ENCODE assay signal across 11 cellular contexts in the genomic region with DNA sequence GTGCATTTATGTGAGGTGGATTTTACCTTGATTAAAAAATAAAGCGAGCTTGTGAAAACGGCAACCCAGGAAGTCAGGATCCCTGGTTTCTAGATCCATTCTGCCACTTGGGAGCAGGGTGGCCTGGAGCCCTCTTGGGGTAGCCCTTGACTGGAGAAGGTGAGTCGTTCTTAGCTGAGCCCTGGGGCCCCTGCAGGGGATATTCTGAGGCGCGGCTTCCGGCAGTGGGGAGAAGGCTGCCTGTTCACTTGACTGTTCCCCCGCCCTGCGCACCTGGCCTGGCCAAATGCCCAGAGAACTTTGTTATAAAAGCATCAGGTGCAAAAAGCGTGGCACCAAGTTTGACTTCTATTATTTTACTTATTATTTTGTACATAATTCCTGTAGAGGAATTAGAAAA.
A peak's percentile ranks its signal among the peaks of the same experiment; 100 is the strongest.
DNase-seq lines count a peak whose midpoint lies in the region; ATAC-seq and TF ChIP-seq lines count a peak whose summit lies in the region.
"Had no signal": no experiment of that assay in that cellular context is flagged by ENCODE, and none has a peak within 500 bp of the region (broad histone marks: within the 10 kb centered on the region; RNA-seq: fewer than 3 reads in every experiment).

No MANE protein-coding gene starts in this region.

- H3K4me3 Mint-ChIP-seq in GM23338, result no peak overlapping the region
- H3K4me3 Mint-ChIP-seq in endodermal cell, result no peak overlapping the region
- H3K4me3 Mint-ChIP-seq in activated naive CD8-positive, alpha-beta T cell treated with anti-CD3 and anti-CD28 coated beads, Interleukin-2, amount 50 U/mL, for 24 hours, result no peak overlapping the region
- H3K4me3 Mint-ChIP-seq: stimulated activated naive CD8-positive, alpha-beta T cell treated with anti-CD3 and anti-CD28 coated beads, Interleukin-15, amount 100 ng/mL, for 72 hours had no signal

- H3K36me3 ChIP-seq in GM23338 (ENCODE audit: insufficient read depth) (no peaks in the 10 kb centered on the region), endodermal cell (ENCODE audit: control insufficient read depth, insufficient read depth, low read length) (no peaks in the 10 kb centered on the region)

- intact Hi-C loops in sciatic nerve (cut with DNase I) (no loop called here), posterior vena cava (cut with DNase I) (loop anchor here in 1 of 2 donors (2.0 kb wide), 1 partner anchor 54 kb away; no protein-coding TSS in a partner anchor)

- no peaks in the 10 kb centered on the region for H3K9me2 ChIP-seq in GM23338 (ENCODE audit: insufficient read depth)

- H4K20me1 ChIP-seq in GM23338 (replicated peaks; ENCODE audit: insufficient read depth), result no peaks in the 10 kb centered on the region

- H3K79me2 ChIP-seq in GM23338 (replicated peaks; ENCODE audit: insufficient read depth), result no peaks in the 10 kb centered on the region

- H3K27me3 Mint-ChIP-seq in GM23338 (ENCODE audit: insufficient read depth, low read depth, poor library complexity) (peaks cover 3% of the 10 kb centered on the region), endodermal cell (ENCODE audit: insufficient read depth) (no peaks in the 10 kb centered on the region)
- H3K27me3 Mint-ChIP-seq in activated naive CD8-positive, alpha-beta T cell treated with anti-CD3 and anti-CD28 coated beads, Interleukin-2, amount 50 U/mL, for 24 hours, result peaks cover 3% of the 10 kb centered on the region
- H3K27me3 Mint-ChIP-seq: stimulated activated naive CD8-positive, alpha-beta T cell treated with anti-CD3 and anti-CD28 coated beads, Interleukin-15, amount 100 ng/mL, for 72 hours had no signal

- no peak overlapping the region for H3K27ac Mint-ChIP-seq in GM23338
- H3K27ac Mint-ChIP-seq in endodermal cell, result no peak overlapping the region
- H3K27ac Mint-ChIP-seq in activated naive CD8-positive, alpha-beta T cell treated with anti-CD3 and anti-CD28 coated beads, Interleukin-2, amount 50 U/mL, for 24 hours, result no peak overlapping the region
- H3K27ac Mint-ChIP-seq: stimulated activated naive CD8-positive, alpha-beta T cell treated with anti-CD3 and anti-CD28 coated beads, Interleukin-15, amount 100 ng/mL, for 72 hours had no signal

- WGBS in endodermal cell (ENCODE audit: insufficient coverage in 1 of 2, insufficient read length in 1 of 2), 2 experiments, result 82 to 87% methylated on average over 6 to 9 of the region's 9 CpGs

- H3K4me1 Mint-ChIP-seq in GM23338 (peaks cover 4% of the 10 kb centered on the region; the same call in 1 of the 3 replicates), endodermal cell (no peaks in the 10 kb centered on the region)
- no peaks in the 10 kb centered on the region for H3K4me1 Mint-ChIP-seq in activated naive CD8-positive, alpha-beta T cell treated with anti-CD3 and anti-CD28 coated beads, Interleukin-2, amount 50 U/mL, for 24 hours
- H3K4me1 Mint-ChIP-seq: stimulated activated naive CD8-positive, alpha-beta T cell treated with anti-CD3 and anti-CD28 coated beads, Interleukin-15, amount 100 ng/mL, for 72 hours had no signal

- H3K27ac ChIP-seq in GM23338 (ENCODE audit: low read depth) (no peak overlapping the region), endodermal cell (ENCODE audit: low read depth, low read length) (no peak overlapping the region)

- H3K4me1 ChIP-seq in GM23338 (ENCODE audit: insufficient read depth) (no peaks in the 10 kb centered on the region), endodermal cell (ENCODE audit: control insufficient read depth, insufficient read depth, low read length) (no peaks in the 10 kb centered on the region)

- no peak for DNase-seq in GM23338 (ENCODE audit: low spot score)
- DNase-seq in NCI-H345 (lab: John Stamatoyannopoulos, UW), result peak; percentile 77
- DNase-seq in endodermal cell, result peak; percentile 40
- peak; percentile 52 for DNase-seq in sciatic nerve (ENCODE audit: low spot score)
- DNase-seq in activated naive CD8-positive, alpha-beta T cell treated with anti-CD3 and anti-CD28 coated beads, Interleukin-2, amount 50 U/mL, for 24 hours, result no peak
- DNase-seq in posterior vena cava (ENCODE audit: low spot score), result no peak
- DNase-seq: activated naive CD4-positive, alpha-beta T cell; C1 segment of cervical spinal cord; stimulated activated naive CD8-positive, alpha-beta T cell treated with anti-CD3 and anti-CD28 coated beads, Interleukin-15, amount 100 ng/mL, for 72 hours had no signal

- H3K9me3 ChIP-seq in endodermal cell (ENCODE audit: control insufficient read depth, low read length), result no peaks in the 10 kb centered on the region

- H3K27me3 ChIP-seq in GM23338 (ENCODE audit: insufficient read depth) (no peaks in the 10 kb centered on the region), endodermal cell (ENCODE audit: control insufficient read depth, insufficient read depth, low read length, poor library complexity, severe bottlenecking) (no peaks in the 10 kb centered on the region)

- no peak overlapping the region for H2AFZ ChIP-seq in GM23338

- no peak overlapping the region for H3K4me2 ChIP-seq in GM23338

- H3K4me3 ChIP-seq in GM23338 (no peak overlapping the region), endodermal cell (ENCODE audit: low read length) (no peak overlapping the region)

- H3K9me3 Mint-ChIP-seq in GM23338 (no peaks in the 10 kb centered on the region), endodermal cell (no peaks in the 10 kb centered on the region)
- no peaks in the 10 kb centered on the region for H3K9me3 Mint-ChIP-seq in activated naive CD8-positive, alpha-beta T cell treated with anti-CD3 and anti-CD28 coated beads, Interleukin-2, amount 50 U/mL, for 24 hours
- H3K9me3 Mint-ChIP-seq: stimulated activated naive CD8-positive, alpha-beta T cell treated with anti-CD3 and anti-CD28 coated beads, Interleukin-15, amount 100 ng/mL, for 72 hours had no signal

- TF ChIP-seq CTCF in GM23338 (conservative IDR thresholded peaks at IDR 0.05; ENCODE audit: low read depth in 2 of 2) (no peak), endodermal cell (conservative IDR thresholded peaks at IDR 0.05) (no peak)

- ATAC-seq in GM23338, result peak; percentile 59
- ATAC-seq in sciatic nerve, result no peak
- no peak for ATAC-seq in activated naive CD8-positive, alpha-beta T cell treated with anti-CD3 and anti-CD28 coated beads, Interleukin-2, amount 50 U/mL, for 24 hours
- no peak for ATAC-seq in GM18511 (IDR thresholded peaks at IDR 0.05; ENCODE audit: unreplicated experiment)
- no peak for ATAC-seq in GM18861 (IDR thresholded peaks at IDR 0.05; ENCODE audit: unreplicated experiment)

- H3K36me3 Mint-ChIP-seq in GM23338 (ENCODE audit: low read depth) (no peaks in the 10 kb centered on the region), endodermal cell (ENCODE audit: low read depth) (no peaks in the 10 kb centered on the region)
- H3K36me3 Mint-ChIP-seq in activated naive CD8-positive, alpha-beta T cell treated with anti-CD3 and anti-CD28 coated beads, Interleukin-2, amount 50 U/mL, for 24 hours (ENCODE audit: low read depth), result no peaks in the 10 kb centered on the region

- no peak overlapping the region for H3K9ac ChIP-seq in endodermal cell (ENCODE audit: extremely low read depth, low read length, poor library complexity, severe bottlenecking)

- H3F3A ChIP-seq in GM23338 (replicated peaks; ENCODE audit: low read depth), result no peaks in the 10 kb centered on the region

TF ChIP-seq in GM23338, 12 proteins besides CTCF, POLR2A, EP300 and RAD21 (continues in another document):
- TF ChIP-seq EZH2phosphoT487 (IDR thresholded peaks at IDR 0.05; ENCODE audit: unreplicated experiment) (no peak), ZNF331 (CRISPR knock-in tag; IDR thresholded peaks at IDR 0.05; ENCODE audit: low read depth) (no peak), EZH2 (IDR thresholded peaks at IDR 0.05; ENCODE audit: low read depth, unreplicated experiment) (no peak), CREB1 (CRISPR knock-in tag; IDR thresholded peaks at IDR 0.05; ENCODE audit: low read depth) (no peak), STAT1 (IDR thresholded peaks at IDR 0.05; ENCODE audit: unreplicated experiment) (no peak), NANOG (IDR thresholded peaks at IDR 0.05; ENCODE audit: borderline replicate concordance) (no peak)
- TF ChIP-seq, protein P1, sequence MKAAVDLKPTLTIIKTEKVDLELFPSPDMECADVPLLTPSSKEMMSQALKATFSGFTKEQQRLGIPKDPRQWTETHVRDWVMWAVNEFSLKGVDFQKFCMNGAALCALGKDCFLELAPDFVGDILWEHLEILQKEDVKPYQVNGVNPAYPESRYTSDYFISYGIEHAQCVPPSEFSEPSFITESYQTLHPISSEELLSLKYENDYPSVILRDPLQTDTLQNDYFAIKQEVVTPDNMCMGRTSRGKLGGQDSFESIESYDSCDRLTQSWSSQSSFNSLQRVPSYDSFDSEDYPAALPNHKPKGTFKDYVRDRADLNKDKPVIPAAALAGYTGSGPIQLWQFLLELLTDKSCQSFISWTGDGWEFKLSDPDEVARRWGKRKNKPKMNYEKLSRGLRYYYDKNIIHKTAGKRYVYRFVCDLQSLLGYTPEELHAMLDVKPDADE (IDR thresholded peaks at IDR 0.05), result no peak

Comparison
In these comparisons a context has a peak if more than half of its experiments do, and no peak if none do; other contexts are left out.
1. DNase-seq: peak in NCI-H345 (single experiment), endodermal cell (single experiment) and sciatic nerve (single experiment); none in GM23338 (single experiment), activated naive CD8-positive, alpha-beta T cell treated with anti-CD3 and anti-CD28 coated beads, Interleukin-2, amount 50 U/mL, for 24 hours (single experiment) and posterior vena cava (single experiment).